ENCODE assay signal across 8 cellular contexts in genomic region chr7:65140543-65141404, GRCh38.
DNase-seq lines count a peak whose midpoint lies in the region; ATAC-seq and TF ChIP-seq lines count a peak whose summit lies in the region.
"Not testable (repeated sequence)": the region's sequence is repeated elsewhere in the genome, so short reads cannot be mapped to it uniquely, and the experiment has no call there.

No MANE protein-coding gene starts in this region.

- not testable (repeated sequence) for H3K27ac ChIP-seq in ACC112 (ENCODE audit: low read depth, low read length); OCI-LY1 (ENCODE audit: low read depth, low read length, poor library complexity, severe bottlenecking); gastroesophageal sphincter; left lung; psoas muscle

- H3F3A ChIP-seq in Loucy (ENCODE audit: low read depth); OCI-LY1 (ENCODE audit: insufficient read depth, low read length): not testable (repeated sequence)

- TF ChIP-seq CTCF in Loucy (conservative IDR thresholded peaks at IDR 0.05; ENCODE audit: low read length); OCI-LY1 (IDR thresholded peaks at IDR 0.05; ENCODE audit: low read length); astrocyte of the cerebellum (IDR thresholded peaks at IDR 0.05; ENCODE audit: low read depth, low read length, missing control alignments); gastroesophageal sphincter (IDR thresholded peaks at IDR 0.05); left lung (IDR thresholded peaks at IDR 0.05); psoas muscle (IDR thresholded peaks at IDR 0.05): not testable (repeated sequence)

- not testable (repeated sequence) for TF ChIP-seq POLR2A in gastroesophageal sphincter (IDR thresholded peaks at IDR 0.05)

- H3K27me3 ChIP-seq in ACC112 (ENCODE audit: insufficient read depth, low read length); Loucy (ENCODE audit: insufficient read depth, low read length, poor library complexity, severe bottlenecking); OCI-LY1 (ENCODE audit: insufficient read depth, low read length); gastroesophageal sphincter; left lung; psoas muscle (ENCODE audit: insufficient read depth in 3 of 3, low read length in 2 of 3): not testable (repeated sequence)

- not testable (repeated sequence) for H3K79me2 ChIP-seq in ACC112 (ENCODE audit: control insufficient read depth, insufficient read depth, low read length, unreplicated experiment); Loucy (ENCODE audit: insufficient read depth, low read length); OCI-LY1 (ENCODE audit: insufficient read depth, low read length)

- peak; percentile 8 for DNase-seq in ELF-1 (ENCODE audit: low read depth, low spot score)
- not testable (repeated sequence) for DNase-seq in astrocyte of the cerebellum (ENCODE audit: low read depth); left lung; psoas muscle

- not testable (repeated sequence) for H3K9me3 ChIP-seq in Loucy (ENCODE audit: insufficient read depth, low read depth, low read length); OCI-LY1 (ENCODE audit: low read length); gastroesophageal sphincter; left lung; psoas muscle

- TF ChIP-seq EP300 in gastroesophageal sphincter (IDR thresholded peaks at IDR 0.05): not testable (repeated sequence)

- not testable (repeated sequence) for H4K20me1 ChIP-seq in Loucy (ENCODE audit: insufficient read depth, low read length, poor library complexity, severe bottlenecking); OCI-LY1 (ENCODE audit: insufficient read depth, low read length)

- in situ Hi-C loops in astrocyte of the cerebellum (cut with HindIII; ENCODE audit: low sequenced_read_pairs): not testable (repeated sequence)

- H3K36me3 ChIP-seq in ACC112 (ENCODE audit: insufficient read depth, low read length); Loucy (ENCODE audit: insufficient read depth, low read length); OCI-LY1 (ENCODE audit: insufficient read depth, low read length); gastroesophageal sphincter; left lung; psoas muscle (ENCODE audit: insufficient read depth in 1 of 2, low read depth in 1 of 2): not testable (repeated sequence)

- H3K9ac ChIP-seq in Loucy (ENCODE audit: low read depth, low read length, poor library complexity, severe bottlenecking): not testable (repeated sequence)
- peak overlapping the region; percentile 68; the same call in 1 of the 2 replicates for H3K9ac ChIP-seq in OCI-LY1 (ENCODE audit: low read length)

- H3K4me2 ChIP-seq in Loucy (ENCODE audit: low read depth, low read length, poor library complexity, severe bottlenecking): not testable (repeated sequence)
- peak overlapping the region; percentile 60; the same call in 1 of the 2 replicates for H3K4me2 ChIP-seq in OCI-LY1 (ENCODE audit: low read length)

- no CpG with 5 or more reads among the region's 79 CpGs for WGBS in gastroesophageal sphincter (ENCODE audit: low coverage in 1 of 2), 2 donors
- WGBS in psoas muscle, 3 donors: 0 to 4% (median 2%) methylated on average over 1 to 16 of the region's 79 CpGs

- not testable (repeated sequence) for H2AFZ ChIP-seq in ACC112 (ENCODE audit: low read length, unreplicated experiment); Loucy (ENCODE audit: low read length); OCI-LY1 (ENCODE audit: low read length)

- H3K9me2 ChIP-seq in Loucy (replicated peaks; ENCODE audit: low read depth, low read length); OCI-LY1 (ENCODE audit: low read depth, low read length): not testable (repeated sequence)

- H3K4me3 ChIP-seq in ACC112 (ENCODE audit: low read depth, low read length): peak overlapping the region; percentile 49; the same call in 1 of the 2 replicates
- peak overlapping the region; percentile 21 for H3K4me3 ChIP-seq in Loucy (ENCODE audit: low read length, poor library complexity, severe bottlenecking)
- H3K4me3 ChIP-seq in OCI-LY1 (ENCODE audit: low read depth, low read length, poor library complexity, severe bottlenecking): peak overlapping the region; percentile 64
- H3K4me3 ChIP-seq in astrocyte of the cerebellum (ENCODE audit: low read depth, low read length): peak overlapping the region; percentile 34
- peak overlapping the region; percentile 30 to 38 for H3K4me3 ChIP-seq in gastroesophageal sphincter
- H3K4me3 ChIP-seq in left lung: not testable (repeated sequence)
- peak overlapping the region; percentile 52 for H3K4me3 ChIP-seq in psoas muscle

- intact Hi-C loops in left lung (cut with DNase I); psoas muscle (cut with DNase I): not testable (repeated sequence)

- not testable (repeated sequence) for ATAC-seq in gastroesophageal sphincter, psoas muscle
- peak; percentile 27 for ATAC-seq in left lung

- H3K4me1 ChIP-seq in ACC112 (ENCODE audit: control insufficient read depth, insufficient read depth, low read length, unreplicated experiment); Loucy (ENCODE audit: insufficient read depth, low read length, poor library complexity, severe bottlenecking); OCI-LY1 (ENCODE audit: insufficient read depth, low read length, severe bottlenecking); gastroesophageal sphincter; left lung; psoas muscle: not testable (repeated sequence)
